ENCODE assay signal across 1 cellular context in the genomic region with DNA sequence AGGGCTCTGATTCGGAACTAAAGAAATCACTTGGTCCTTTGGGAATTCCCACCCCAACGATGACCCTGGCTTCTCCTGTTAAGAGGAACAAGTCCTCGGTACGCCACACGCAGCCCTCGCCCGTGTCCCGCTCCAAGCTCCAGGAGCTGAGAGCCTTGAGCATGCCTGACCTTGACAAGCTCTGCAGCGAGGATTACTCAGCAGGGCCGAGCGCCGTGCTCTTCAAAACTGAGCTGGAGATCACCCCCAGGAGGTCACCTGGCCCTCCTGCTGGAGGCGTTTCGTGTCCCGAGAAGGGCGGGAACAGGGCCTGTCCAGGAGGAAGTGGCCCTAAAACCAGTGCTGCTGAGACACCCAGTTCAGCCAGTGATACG.
TF ChIP-seq lines count a peak whose summit lies in the region.

No MANE protein-coding gene starts in this region.

TF ChIP-seq in WTC11, 78 proteins besides CTCF, POLR2A, EP300 and RAD21 (continued from another document):
- TF ChIP-seq TCF7 (CRISPR knock-in tag; IDR thresholded peaks at IDR 0.05; ENCODE audit: low read depth) = no peak
- no peak for TF ChIP-seq SP1 (CRISPR knock-in tag; conservative IDR thresholded peaks at IDR 0.05)
- TF ChIP-seq FOXP1 (CRISPR knock-in tag; IDR thresholded peaks at IDR 0.05; ENCODE audit: borderline replicate concordance) = no peak
- no peak for TF ChIP-seq CREM (CRISPR knock-in tag; IDR thresholded peaks at IDR 0.05)
- no peak for TF ChIP-seq ESRRA (CRISPR knock-in tag; IDR thresholded peaks at IDR 0.05; ENCODE audit: borderline replicate concordance)
TF ChIP-seq in WTC11: peak in this region for 0.
